In the genomic region with DNA sequence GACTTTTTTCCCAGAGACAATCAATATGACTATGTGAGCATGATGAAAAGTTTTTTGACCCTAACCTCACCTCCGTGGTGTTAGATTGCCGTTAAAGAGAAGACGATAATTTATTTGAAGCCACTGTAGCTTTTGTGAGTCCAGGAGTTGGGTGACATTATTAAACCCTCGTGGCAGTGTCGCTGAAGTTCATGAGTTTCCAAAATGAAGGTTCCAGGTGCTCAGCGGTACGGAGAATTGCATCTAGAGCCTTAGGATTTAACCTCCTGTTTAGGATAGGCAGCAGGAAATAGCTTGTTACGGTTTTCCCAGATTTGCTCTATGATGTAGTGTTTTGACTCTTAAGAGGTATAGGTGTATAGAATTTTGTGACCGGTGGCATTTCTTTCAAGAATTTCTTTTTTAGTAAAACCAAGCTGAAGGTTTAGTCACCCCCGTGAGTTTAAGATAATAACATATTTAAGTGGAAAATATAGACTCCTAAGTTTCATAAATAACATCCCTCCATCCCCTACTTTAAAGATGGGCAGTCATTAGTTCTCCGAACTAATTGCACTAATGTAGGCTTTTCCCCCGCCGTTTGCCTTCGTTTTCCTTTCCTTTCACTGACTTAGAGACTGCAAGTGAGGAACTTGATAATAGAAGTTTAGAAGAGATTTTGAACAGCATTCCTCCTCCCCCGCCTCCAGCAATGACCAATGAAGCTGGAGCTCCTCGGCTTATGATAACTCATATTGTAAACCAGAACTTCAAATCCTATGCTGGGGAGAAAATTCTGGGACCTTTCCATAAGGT, we compare ENCODE assay signal across 8 cellular contexts. TPM values are rescaled to one million over a fixed set of nuclear protein-coding genes. Genes with fewer than 3 reads are reported as not detected.
DNase-seq lines count a peak whose midpoint lies in the region; ATAC-seq and TF ChIP-seq lines count a peak whose summit lies in the region.

No MANE protein-coding gene starts in this region.

- peaks cover 4% of the 10 kb centered on the region; the same call in 1 of the 3 replicates for H3K9me3 Mint-ChIP-seq in GM23338

- intact Hi-C loops in Panc1 (cut with micrococcal nuclease; ENCODE audit: unreplicated experiment), result no loop called here

- in situ Hi-C loops in Panc1 (cut with HindIII; ENCODE audit: low pct_unique_long_range_greater_than_20kb, low sequenced_read_pairs), result no loop called here

- H3K4me1 ChIP-seq in GM23338 (ENCODE audit: insufficient read depth) (peaks cover 14% of the 10 kb centered on the region; the same call in 1 of the 2 replicates), Panc1 (ENCODE audit: control insufficient read depth, insufficient read depth, low read length) (peaks cover 25% of the 10 kb centered on the region)

- CTCF ChIA-PET in Panc1 (lab: Charles Lee), result interaction anchor here (1.0 kb wide), 1 partner anchor 12 kb away, joined by 5 read pairs; no protein-coding TSS in a partner anchor

- H3K9me3 ChIP-seq in Panc1 (ENCODE audit: control insufficient read depth, insufficient read depth, low read depth, low read length), result no peaks in the 10 kb centered on the region

- POLR2A ChIA-PET in Panc1 (lab: Charles Lee), result interaction anchor here (0.6 to 0.7 kb wide), 3 partner anchors 15 to 56 kb away, joined by 3 to 4 read pairs (median 3); no protein-coding TSS in a partner anchor

- H3F3A ChIP-seq in GM23338 (replicated peaks; ENCODE audit: low read depth), result no peaks in the 10 kb centered on the region

- TF ChIP-seq CTCF in GM23338 (conservative IDR thresholded peaks at IDR 0.05; ENCODE audit: low read depth in 2 of 2) (no peak), Panc1 (IDR thresholded peaks at IDR 0.05) (no peak)

- H3K4me1 Mint-ChIP-seq in GM23338, result peaks cover 25% of the 10 kb centered on the region

- H3K27me3 ChIP-seq in GM23338 (ENCODE audit: insufficient read depth), result no peaks in the 10 kb centered on the region
- no peaks in the 10 kb centered on the region for H3K27me3 ChIP-seq in Panc1 (ENCODE audit: control insufficient read depth, insufficient read depth, low read length)

- H3K27ac Mint-ChIP-seq in GM23338, result peak overlapping the region; percentile 65; the same call in 1 of the 2 replicates

- peak; percentile 17 for DNase-seq in AG20443 (ENCODE audit: low spot score)
- no peak for DNase-seq in GM23338 (ENCODE audit: low spot score)
- DNase-seq in Panc1 (ENCODE audit: low read depth, low spot score), result no peak
- DNase-seq in dermis blood vessel endothelial cell, result peak; percentile 68
- peak; percentile 77 for DNase-seq in myocyte (ENCODE audit: low read depth)
- DNase-seq in pons (ENCODE audit: low spot score), result no peak
- no peak for DNase-seq in COLO829 (ENCODE audit: low spot score)
- no peak for DNase-seq in DMS153 treated with DMSO at 0.1 percent for 48 hours (lab: John Stamatoyannopoulos, UW; ENCODE audit: unreplicated experiment)

- no peak for ATAC-seq in GM23338
- no peak for ATAC-seq in Panc1

- H3K4me3 Mint-ChIP-seq in GM23338, result peak overlapping the region; percentile 98

- peak overlapping the region; percentile 81 for H3K4me2 ChIP-seq in GM23338

- H3K79me2 ChIP-seq in GM23338 (replicated peaks; ENCODE audit: insufficient read depth), result peaks cover 90% of the 10 kb centered on the region

- H3K36me3 ChIP-seq in GM23338 (ENCODE audit: insufficient read depth) (peaks cover 14% of the 10 kb centered on the region; the same call in 1 of the 2 replicates), Panc1 (ENCODE audit: control insufficient read depth, insufficient read depth, low read length) (peaks cover 42% of the 10 kb centered on the region)

- H3K9me2 ChIP-seq in GM23338 (ENCODE audit: insufficient read depth), result no peaks in the 10 kb centered on the region

- no peak overlapping the region for H3K27ac ChIP-seq in GM23338 (ENCODE audit: low read depth)
- peak overlapping the region; percentile 100 for H3K27ac ChIP-seq in Panc1 (ENCODE audit: low read length)

- peak overlapping the region; percentile 60 for H3K4me3 ChIP-seq in GM23338
- peak overlapping the region; percentile 71 to 99 for H3K4me3 ChIP-seq in Panc1 (ENCODE audit: low read depth in 2 of 2, low read length in 2 of 2)

- H3K36me3 Mint-ChIP-seq in GM23338 (ENCODE audit: low read depth), result peaks cover 37% of the 10 kb centered on the region

- peaks cover 21% of the 10 kb centered on the region for H3K27me3 Mint-ChIP-seq in GM23338 (ENCODE audit: insufficient read depth, low read depth, poor library complexity)

- peaks cover 32% of the 10 kb centered on the region for H4K20me1 ChIP-seq in GM23338 (replicated peaks; ENCODE audit: insufficient read depth)

- H2AFZ ChIP-seq in GM23338, result no peak overlapping the region

- TSS peak; percentile 68 for BruUV-seq in Panc1 (replicated peaks; lab: Mats Ljungman, UMichigan)

TF ChIP-seq in GM23338, 12 proteins besides CTCF, POLR2A, EP300 and RAD21 (continues in another document):
- TF ChIP-seq ZNF114 (CRISPR knock-in tag; IDR thresholded peaks at IDR 0.05) (no peak), JUNB (IDR thresholded peaks at IDR 0.05; ENCODE audit: unreplicated experiment) (no peak)
- TF ChIP-seq, protein P1, sequence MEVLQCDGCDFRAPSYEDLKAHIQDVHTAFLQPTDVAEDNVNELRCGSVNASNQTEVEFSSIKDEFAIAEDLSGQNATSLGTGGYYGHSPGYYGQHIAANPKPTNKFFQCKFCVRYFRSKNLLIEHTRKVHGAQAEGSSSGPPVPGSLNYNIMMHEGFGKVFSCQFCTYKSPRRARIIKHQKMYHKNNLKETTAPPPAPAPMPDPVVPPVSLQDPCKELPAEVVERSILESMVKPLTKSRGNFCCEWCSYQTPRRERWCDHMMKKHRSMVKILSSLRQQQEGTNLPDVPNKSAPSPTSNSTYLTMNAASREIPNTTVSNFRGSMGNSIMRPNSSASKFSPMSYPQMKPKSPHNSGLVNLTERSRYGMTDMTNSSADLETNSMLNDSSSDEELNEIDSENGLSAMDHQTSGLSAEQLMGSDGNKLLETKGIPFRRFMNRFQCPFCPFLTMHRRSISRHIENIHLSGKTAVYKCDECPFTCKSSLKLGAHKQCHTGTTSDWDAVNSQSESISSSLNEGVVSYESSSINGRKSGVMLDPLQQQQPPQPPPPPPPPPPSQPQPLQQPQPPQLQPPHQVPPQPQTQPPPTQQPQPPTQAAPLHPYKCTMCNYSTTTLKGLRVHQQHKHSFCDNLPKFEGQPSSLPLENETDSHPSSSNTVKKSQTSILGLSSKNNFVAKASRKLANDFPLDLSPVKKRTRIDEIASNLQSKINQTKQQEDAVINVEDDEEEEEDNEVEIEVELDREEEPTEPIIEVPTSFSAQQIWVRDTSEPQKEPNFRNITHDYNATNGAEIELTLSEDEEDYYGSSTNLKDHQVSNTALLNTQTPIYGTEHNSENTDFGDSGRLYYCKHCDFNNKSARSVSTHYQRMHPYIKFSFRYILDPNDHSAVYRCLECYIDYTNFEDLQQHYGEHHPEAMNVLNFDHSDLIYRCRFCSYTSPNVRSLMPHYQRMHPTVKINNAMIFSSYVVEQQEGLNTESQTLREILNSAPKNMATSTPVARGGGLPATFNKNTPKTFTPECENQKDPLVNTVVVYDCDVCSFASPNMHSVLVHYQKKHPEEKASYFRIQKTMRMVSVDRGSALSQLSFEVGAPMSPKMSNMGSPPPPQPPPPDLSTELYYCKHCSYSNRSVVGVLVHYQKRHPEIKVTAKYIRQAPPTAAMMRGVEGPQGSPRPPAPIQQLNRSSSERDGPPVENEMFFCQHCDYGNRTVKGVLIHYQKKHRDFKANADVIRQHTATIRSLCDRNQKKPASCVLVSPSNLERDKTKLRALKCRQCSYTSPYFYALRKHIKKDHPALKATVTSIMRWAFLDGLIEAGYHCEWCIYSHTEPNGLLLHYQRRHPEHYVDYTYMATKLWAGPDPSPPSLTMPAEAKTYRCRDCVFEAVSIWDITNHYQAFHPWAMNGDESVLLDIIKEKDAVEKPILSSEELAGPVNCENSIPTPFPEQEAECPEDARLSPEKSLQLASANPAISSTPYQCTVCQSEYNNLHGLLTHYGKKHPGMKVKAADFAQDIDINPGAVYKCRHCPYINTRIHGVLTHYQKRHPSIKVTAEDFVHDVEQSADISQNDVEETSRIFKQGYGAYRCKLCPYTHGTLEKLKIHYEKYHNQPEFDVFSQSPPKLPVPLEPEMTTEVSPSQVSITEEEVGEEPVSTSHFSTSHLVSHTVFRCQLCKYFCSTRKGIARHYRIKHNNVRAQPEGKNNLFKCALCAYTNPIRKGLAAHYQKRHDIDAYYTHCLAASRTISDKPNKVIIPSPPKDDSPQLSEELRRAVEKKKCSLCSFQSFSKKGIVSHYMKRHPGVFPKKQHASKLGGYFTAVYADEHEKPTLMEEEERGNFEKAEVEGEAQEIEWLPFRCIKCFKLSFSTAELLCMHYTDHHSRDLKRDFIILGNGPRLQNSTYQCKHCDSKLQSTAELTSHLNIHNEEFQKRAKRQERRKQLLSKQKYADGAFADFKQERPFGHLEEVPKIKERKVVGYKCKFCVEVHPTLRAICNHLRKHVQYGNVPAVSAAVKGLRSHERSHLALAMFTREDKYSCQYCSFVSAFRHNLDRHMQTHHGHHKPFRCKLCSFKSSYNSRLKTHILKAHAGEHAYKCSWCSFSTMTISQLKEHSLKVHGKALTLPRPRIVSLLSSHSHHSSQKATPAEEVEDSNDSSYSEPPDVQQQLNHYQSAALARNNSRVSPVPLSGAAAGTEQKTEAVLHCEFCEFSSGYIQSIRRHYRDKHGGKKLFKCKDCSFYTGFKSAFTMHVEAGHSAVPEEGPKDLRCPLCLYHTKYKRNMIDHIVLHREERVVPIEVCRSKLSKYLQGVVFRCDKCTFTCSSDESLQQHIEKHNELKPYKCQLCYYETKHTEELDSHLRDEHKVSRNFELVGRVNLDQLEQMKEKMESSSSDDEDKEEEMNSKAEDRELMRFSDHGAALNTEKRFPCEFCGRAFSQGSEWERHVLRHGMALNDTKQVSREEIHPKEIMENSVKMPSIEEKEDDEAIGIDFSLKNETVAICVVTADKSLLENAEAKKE (CRISPR knock-in tag; IDR thresholded peaks at IDR 0.05), result no peak

RNA-seq across cellular contexts. Expression of a gene that starts 2.0 kb away (rescaled TPM):
- 144 and 167 TPM in 2 replicates for total RNA-seq in GM23338 (2014; rRNA removed; shearing (Covaris generic))
- polyA plus RNA-seq in GM23338 (2016; fragmentation: Nextera tagmentation; extraction: Ambion mirVana), result 320 and 412 TPM in 2 replicates
- total RNA-seq in Panc1 (2021; ENCODE audit: unreplicated experiment) (160 TPM), dermis blood vessel endothelial cell (46.8 and 131 TPM in 2 replicates), myocyte (27.6 and 31.9 TPM in 2 replicates)
- 57.2 TPM for polyA plus RNA-seq in Panc1 (2012; ENCODE audit: insufficient read length)
- 5.9 TPM for polyA plus RNA-seq in myocyte (2012)

RNA-seq across cellular contexts. Expression of a gene that starts 2.5 kb away (rescaled TPM):
- 33.0 and 41.9 TPM in 2 replicates for total RNA-seq in GM23338 (2014; rRNA removed; shearing (Covaris generic))
- 13.0 and 14.1 TPM in 2 replicates for polyA plus RNA-seq in GM23338 (2016; fragmentation: Nextera tagmentation; extraction: Ambion mirVana)
- total RNA-seq in Panc1 (2021; ENCODE audit: unreplicated experiment), result 35.1 TPM
- polyA plus RNA-seq in Panc1 (2012; ENCODE audit: insufficient read length), result 19.5 TPM
- 28.6 and 31.4 TPM in 2 replicates for total RNA-seq in dermis blood vessel endothelial cell
- total RNA-seq in myocyte, result 25.0 and 40.9 TPM in 2 replicates
- 12.1 TPM for polyA plus RNA-seq in myocyte (2012)

RNA-seq across cellular contexts. Expression of a gene that starts 48.1 kb away (rescaled TPM):
- total RNA-seq in GM23338 (2014; rRNA removed; shearing (Covaris generic)), result 46.2 and 49.4 TPM in 2 replicates
- 79.9 and 98.6 TPM in 2 replicates for polyA plus RNA-seq in GM23338 (2016; fragmentation: Nextera tagmentation; extraction: Ambion mirVana)
- 27.9 TPM for total RNA-seq in Panc1 (2021; ENCODE audit: unreplicated experiment)
- polyA plus RNA-seq in Panc1 (2012; ENCODE audit: insufficient read length), result 9.2 TPM
- 19.7 and 30.5 TPM in 2 replicates for total RNA-seq in dermis blood vessel endothelial cell
- total RNA-seq in myocyte, result 7.9 and 8.0 TPM in 2 replicates
- 6.5 TPM for polyA plus RNA-seq in myocyte (2012)

Comparison
In these comparisons a context has a peak if more than half of its experiments do, and no peak if none do; other contexts are left out.
1. DNase-seq: peak in AG20443 (single experiment), dermis blood vessel endothelial cell (single experiment) and myocyte (single experiment); none in GM23338 (single experiment), Panc1 (single experiment), pons (single experiment), COLO829 (single experiment) and DMS153 treated with DMSO at 0.1 percent for 48 hours (single experiment).